In genomic region chr11:86954288-86955110, GRCh38 we compare ENCODE assay signal across 9 cellular contexts. TPM values are rescaled to one million over a fixed set of nuclear protein-coding genes. Genes with fewer than 3 reads are reported as not detected.
DNase-seq lines count a peak whose midpoint lies in the region; ATAC-seq, FAIRE-seq and TF ChIP-seq lines count a peak whose summit lies in the region.
"Had no signal": no experiment of that assay in that cellular context is flagged by ENCODE, and none has a peak within 500 bp of the region (broad histone marks: within the 10 kb centered on the region; RNA-seq: fewer than 3 reads in every experiment).

No MANE protein-coding gene starts in this region.

- H4K20me1 ChIP-seq in keratinocyte (ENCODE audit: control insufficient read depth, extremely low read depth, insufficient read depth, low read length), result no peaks in the 10 kb centered on the region

- ATAC-seq in HG03342 (IDR thresholded peaks at IDR 0.05; ENCODE audit: unreplicated experiment), result no peak

- no peaks in the 10 kb centered on the region for H3K9me1 ChIP-seq in keratinocyte (ENCODE audit: control insufficient read depth, extremely low read depth, insufficient read depth, low read length)

- DNase-seq in NCI-H748 (lab: John Stamatoyannopoulos, UW; ENCODE audit: unreplicated experiment) (peak; percentile 17), NCI-H748 treated with DMSO at 0.1 percent for 48 hours (lab: John Stamatoyannopoulos, UW) (no peak), HT1080 (ENCODE audit: low read depth) (peak; percentile 18), astrocyte of the hippocampus (ENCODE audit: low read depth, low spot score) (peak; percentile 48), keratinocyte (ENCODE audit: low read depth, low spot score) (no peak), NOMO-1 treated with dmso at 0.1 percent for 144 hours (lab: John Stamatoyannopoulos, UW; ENCODE audit: unreplicated experiment) (no peak)

- dilution Hi-C loops in keratinocyte (cut with MboI; ENCODE audit: extremely low pct_ligation_motif_present, low sequenced_read_pairs), result no loop called here

- no peaks in the 10 kb centered on the region for H3K36me3 ChIP-seq in keratinocyte (ENCODE audit: control insufficient read depth in 2 of 2, extremely low read depth in 1 of 2, insufficient read depth in 2 of 2, low read length in 2 of 2)
- H3K36me3 ChIP-seq in stomach smooth muscle (ENCODE audit: control insufficient read depth in 2 of 2, insufficient read depth in 2 of 2, low read length in 2 of 2), result peaks cover 7 to 11% of the 10 kb centered on the region in 2 donors

- H3K27ac ChIP-seq in keratinocyte (ENCODE audit: control insufficient read depth, insufficient read depth, low read length) (no peak overlapping the region), stomach smooth muscle (ENCODE audit: low read length) (peak overlapping the region; percentile 58)

- H3K4me2 ChIP-seq in keratinocyte (ENCODE audit: control insufficient read depth, extremely low read depth, insufficient read depth, low read depth, low read length), result peak overlapping the region; percentile 68

- no peak for FAIRE-seq in keratinocyte (lab: Jason Lieb, UNC)
- FAIRE-seq: colon had no signal

- H3K9me3 ChIP-seq in keratinocyte (ENCODE audit: control insufficient read depth, low read depth, low read length) (no peaks in the 10 kb centered on the region), stomach smooth muscle (ENCODE audit: control insufficient read depth in 2 of 2, low read length in 2 of 2) (no peaks in the 10 kb centered on the region)

- H3K9ac ChIP-seq in keratinocyte (ENCODE audit: control insufficient read depth, extremely low read depth, insufficient read depth, low read length) (peak overlapping the region; percentile 38), stomach smooth muscle (ENCODE audit: low read length in 2 of 2) (peak overlapping the region; percentile 25 to 74)

- H3K4me1 ChIP-seq in keratinocyte (ENCODE audit: control insufficient read depth, extremely low read depth, insufficient read depth, low read length), result no peaks in the 10 kb centered on the region
- peaks cover 36% of the 10 kb centered on the region for H3K4me1 ChIP-seq in stomach smooth muscle (ENCODE audit: control insufficient read depth, insufficient read depth, low read length)

- peak overlapping the region; percentile 40 to 61 (median 60) for H3K4me3 ChIP-seq in keratinocyte (ENCODE audit: control insufficient read depth in 2 of 3, extremely low read depth in 1 of 3, insufficient read depth in 2 of 3, low read depth in 1 of 3, low read length in 3 of 3)
- peak overlapping the region; percentile 75 to 87 for H3K4me3 ChIP-seq in stomach smooth muscle (ENCODE audit: low read length in 2 of 2)

- TF ChIP-seq CTCF in keratinocyte (optimal IDR thresholded peaks at IDR 0.05 in 1 of 3, IDR thresholded peaks at IDR 0.05 in 1 of 3, conservative IDR thresholded peaks at IDR 0.05 in 1 of 3; ENCODE audit: extremely low read depth in 1 of 3, insufficient read depth in 2 of 3, low read length in 3 of 3), result no peak

- no peaks in the 10 kb centered on the region for H3K27me3 ChIP-seq in keratinocyte (ENCODE audit: control insufficient read depth, extremely low read depth, insufficient read depth, low read length)
- no peaks in the 10 kb centered on the region for H3K27me3 ChIP-seq in stomach smooth muscle (ENCODE audit: control insufficient read depth in 1 of 2, insufficient read depth in 2 of 2, low read length in 2 of 2)

- H3K79me2 ChIP-seq in keratinocyte (ENCODE audit: control insufficient read depth, insufficient read depth, low read length), result no peaks in the 10 kb centered on the region

- H2AFZ ChIP-seq in keratinocyte (ENCODE audit: control insufficient read depth, low read length), result peak overlapping the region; percentile 70

RNA-seq across cellular contexts. Expression of gene FZD4, which starts 0.7 kb away (rescaled TPM):
- total RNA-seq in HT1080 (2014; rRNA removed; shearing (Covaris generic)), result 3.0 and 5.4 TPM in 2 replicates
- polyA plus RNA-seq in HT1080 (2015; cell fraction: cytosol; rRNA removed), result 3.0 and 3.6 TPM in 2 replicates
- polyA plus RNA-seq in HT1080 (2015; cell fraction: nucleus; rRNA removed), result 5.5 and 5.9 TPM in 2 replicates
- polyA plus RNA-seq in keratinocyte, result 0.51 to 0.56 TPM (median 0.53 TPM) in 3 replicates
- polyA plus RNA-seq in keratinocyte (2011; ENCODE audit: low read depth), result 0.12 TPM
- polyA plus RNA-seq in keratinocyte (2011; cell fraction: cytosol; rRNA removed), result 0.13 and 0.29 TPM in 2 replicates
- polyA plus RNA-seq in keratinocyte (2011; cell fraction: nucleus; rRNA removed), result 0.90 and 0.92 TPM in 2 replicates
- 0.44 and 0.54 TPM in 2 replicates for polyA plus RNA-seq in keratinocyte (2012; ENCODE audit: low replicate concordance)
- 0.75 to 1.2 TPM (median 0.99 TPM) in 3 replicates for polyA minus RNA-seq in keratinocyte
- polyA minus RNA-seq in keratinocyte (2011; cell fraction: cytosol; rRNA and poly(A)+ RNA removed), result 0.96 TPM
- 0.95 and 1.2 TPM in 2 replicates for polyA minus RNA-seq in keratinocyte (2011; cell fraction: nucleus; rRNA and poly(A)+ RNA removed)

Comparison
In these comparisons a context has a peak if more than half of its experiments do, and no peak if none do; other contexts are left out.
1. DNase-seq: peak in NCI-H748 (single experiment), HT1080 (single experiment) and astrocyte of the hippocampus (single experiment); none in NCI-H748 treated with DMSO at 0.1 percent for 48 hours (single experiment), keratinocyte (single experiment) and NOMO-1 treated with dmso at 0.1 percent for 144 hours (single experiment).